ENCODE assay signal across 10 cellular contexts in genomic region chr10:50347394-50347802, GRCh38.
DNase-seq lines count a peak whose midpoint lies in the region; ATAC-seq lines count a peak whose summit lies in the region.
"Had no signal": no experiment of that assay in that cellular context is flagged by ENCODE, and none has a peak within 500 bp of the region (broad histone marks: within the 10 kb centered on the region; RNA-seq: fewer than 3 reads in every experiment).

No MANE protein-coding gene starts in this region.

- H3K27ac Mint-ChIP-seq in memory B cell = peak overlapping the region; percentile 39
- H3K27ac Mint-ChIP-seq: activated CD4-positive, alpha-beta memory T cell treated with anti-CD3 and anti-CD28 coated beads for 36 hours had no signal

- H3K4me3 Mint-ChIP-seq in memory B cell = no peak overlapping the region
- H3K4me3 Mint-ChIP-seq: activated CD4-positive, alpha-beta memory T cell treated with anti-CD3 and anti-CD28 coated beads for 36 hours had no signal

- DNase-seq in memory B cell (ENCODE audit: low spot score in 2 of 2) = no peak
- DNase-seq in cerebellar cortex (ENCODE audit: low spot score) = no peak
- DNase-seq in NCI-H1930 (lab: John Stamatoyannopoulos, UW) = no peak
- no peak for DNase-seq in AG20443 (ENCODE audit: low spot score)
- no peak for DNase-seq in COLO668 (lab: John Stamatoyannopoulos, UW; ENCODE audit: unreplicated experiment)
- DNase-seq: activated CD4-positive, alpha-beta memory T cell treated with anti-CD3 and anti-CD28 coated beads for 36 hours; stimulated activated CD8-positive, alpha-beta memory T cell treated with anti-CD3 and anti-CD28 coated beads, Interleukin-4, amount 100 ng/mL, for 48 hours had no signal

- peaks cover 28% of the 10 kb centered on the region for H3K36me3 Mint-ChIP-seq in memory B cell

- peaks cover 12% of the 10 kb centered on the region for H3K9me3 Mint-ChIP-seq in memory B cell

- ATAC-seq in GM18858 (IDR thresholded peaks at IDR 0.05; ENCODE audit: unreplicated experiment) (peak; percentile 93), GM21528 (IDR thresholded peaks at IDR 0.05; ENCODE audit: low FRiP score, unreplicated experiment) (peak; percentile 88), HG03354 (IDR thresholded peaks at IDR 0.05; ENCODE audit: poor library complexity, severe bottlenecking, unreplicated experiment) (peak; percentile 90), memory B cell (ENCODE audit: low read depth) (peak; percentile 74)

- no peaks in the 10 kb centered on the region for H3K27me3 Mint-ChIP-seq in memory B cell
- H3K27me3 Mint-ChIP-seq: activated CD4-positive, alpha-beta memory T cell treated with anti-CD3 and anti-CD28 coated beads for 36 hours had no signal

- peaks cover 25% of the 10 kb centered on the region for H3K4me1 Mint-ChIP-seq in memory B cell
